Comparison of ENCODE assay signal across 26 cellular contexts in the genomic region with DNA sequence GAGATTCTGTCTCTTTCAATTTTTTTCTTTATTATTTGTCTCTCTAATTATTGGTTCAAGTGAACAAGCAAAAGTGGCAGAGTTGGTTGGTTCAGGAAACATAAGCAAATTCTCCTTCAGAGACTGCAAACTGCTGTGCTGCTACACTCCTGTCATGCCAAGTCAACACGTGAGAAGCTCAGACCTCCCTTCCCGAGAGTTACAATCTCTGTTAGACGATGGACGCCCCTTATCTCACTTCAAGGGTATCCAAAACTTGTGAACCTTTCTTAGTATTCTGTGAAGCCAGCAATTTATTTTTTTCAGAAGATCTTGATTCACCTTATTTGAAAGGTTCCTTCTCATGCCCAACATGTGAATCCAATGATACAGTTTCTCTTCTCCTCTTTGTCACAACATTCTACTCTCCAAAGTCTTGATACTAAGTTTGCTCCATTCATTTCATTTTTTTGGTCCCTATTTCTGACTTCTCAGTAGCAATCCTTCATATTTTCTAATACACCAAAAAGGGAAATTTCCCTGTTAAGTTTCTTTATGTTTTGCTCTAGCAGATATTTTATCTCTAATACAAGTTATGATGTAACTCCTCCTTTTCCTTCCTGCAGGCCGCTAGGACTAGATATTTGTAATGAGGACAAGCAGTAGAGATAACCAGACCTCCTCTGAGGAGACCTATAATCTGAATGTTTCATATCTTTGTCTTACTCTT.
"Had no signal": no experiment of that assay in that cellular context is flagged by ENCODE, and none has a peak within 500 bp of the region (broad histone marks: within the 10 kb centered on the region; RNA-seq: fewer than 3 reads in every experiment).

No MANE protein-coding gene starts in this region.

- ATAC-seq: foreskin keratinocyte; left colon; left ventricle myocardium superior; sciatic nerve; stimulated activated memory B cell treated with anti-CD40 and anti-IgM and Interleukin-4, amounts not matched to agents 10 μg/mL and 1 μg/mL and 100 μg/mL, for 72 hours had no signal

- H3K4me3 ChIP-seq: colonic mucosa, esophagus squamous epithelium, lung, spleen, tibial artery, upper lobe of left lung, uterus had no signal

- H3K4me1 Mint-ChIP-seq: naive B cell; stimulated activated memory B cell treated with anti-CD40 and anti-IgM and Interleukin-4, amounts not matched to agents 10 μg/mL and 1 μg/mL and 100 μg/mL, for 72 hours had no signal

- DNase-seq: colonic mucosa; effector CD4-positive, alpha-beta T cell; esophagus squamous epithelium; foreskin keratinocyte; hippocampal formation; left colon; left ventricle myocardium superior; mesenchymal stem cell; midbrain; naive B cell; posterior cingulate gyrus; spleen; stimulated activated CD4-positive, alpha-beta T cell treated with anti-CD3 and anti-CD28 coated beads, Interleukin-15, amount 100 ng/mL, for 24 hours; stimulated activated CD4-positive, alpha-beta T cell treated with anti-CD3 and anti-CD28 coated beads, Interleukin-1b, Interleukin-23, amount 100 ng/mL, for 48 hours; stimulated activated CD4-positive, alpha-beta T cell treated with anti-CD3 and anti-CD28 coated beads, Interleukin-4, amount 100 ng/mL, for 24 hours; tibial artery; upper lobe of left lung; uterus had no signal

- H3K36me3 Mint-ChIP-seq: naive B cell; stimulated activated memory B cell treated with anti-CD40 and anti-IgM and Interleukin-4, amounts not matched to agents 10 μg/mL and 1 μg/mL and 100 μg/mL, for 72 hours had no signal

- H3K27ac ChIP-seq: colonic mucosa, epithelial cell of prostate, esophagus squamous epithelium, foreskin keratinocyte, neutrophil, spleen, tibial artery, upper lobe of left lung, uterus had no signal

- H3K9me3 ChIP-seq: colonic mucosa, esophagus squamous epithelium, neutrophil, spleen, tibial artery, upper lobe of left lung, uterus had no signal

- H3K27me3 ChIP-seq: colonic mucosa, esophagus squamous epithelium, foreskin keratinocyte, neutrophil, tibial artery, upper lobe of left lung, uterus had no signal

- H3K9me3 Mint-ChIP-seq: naive B cell; nephron; stimulated activated memory B cell treated with anti-CD40 and anti-IgM and Interleukin-4, amounts not matched to agents 10 μg/mL and 1 μg/mL and 100 μg/mL, for 72 hours; stimulated activated naive CD8-positive, alpha-beta T cell treated with anti-CD3 and anti-CD28 coated beads, Interleukin-15, Interleukin-2, amounts not matched to agents 100 ng/mL and 50 ng/mL, for 24 hours had no signal

- FAIRE-seq: endometrium had no signal

- H3K27ac Mint-ChIP-seq: nephron; stimulated activated memory B cell treated with anti-CD40 and anti-IgM and Interleukin-4, amounts not matched to agents 10 μg/mL and 1 μg/mL and 100 μg/mL, for 72 hours; stimulated activated naive CD8-positive, alpha-beta T cell treated with anti-CD3 and anti-CD28 coated beads, Interleukin-15, Interleukin-2, amounts not matched to agents 100 ng/mL and 50 ng/mL, for 24 hours had no signal

- H3K4me3 Mint-ChIP-seq: naive B cell; nephron; stimulated activated memory B cell treated with anti-CD40 and anti-IgM and Interleukin-4, amounts not matched to agents 10 μg/mL and 1 μg/mL and 100 μg/mL, for 72 hours; stimulated activated naive CD8-positive, alpha-beta T cell treated with anti-CD3 and anti-CD28 coated beads, Interleukin-15, Interleukin-2, amounts not matched to agents 100 ng/mL and 50 ng/mL, for 24 hours had no signal

- H3K4me1 ChIP-seq: colonic mucosa, foreskin keratinocyte, spleen, upper lobe of left lung, uterus had no signal

- H3K36me3 ChIP-seq: colonic mucosa, esophagus squamous epithelium, neutrophil, spleen, tibial artery, upper lobe of left lung, uterus had no signal
